1 cellular context compared by ENCODE assay signal in genomic region chr6:137856138-137856898, GRCh38.
TF ChIP-seq lines count a peak whose summit lies in the region.

No MANE protein-coding gene starts in this region.

TF ChIP-seq in HepG2, 621 proteins besides CTCF, POLR2A, EP300 and RAD21:
- TF ChIP-seq ZNF431 (CRISPR knock-in tag; IDR thresholded peaks at IDR 0.05; ENCODE audit: borderline replicate concordance, low read depth) (peak; percentile 78), CBFB (CRISPR knock-in tag; IDR thresholded peaks at IDR 0.05) (no peak)
